In genomic region chr14:95370076-95370475, GRCh38 we compare ENCODE assay signal across 20 cellular contexts.
"Had no signal": no experiment of that assay in that cellular context is flagged by ENCODE, and none has a peak within 500 bp of the region (broad histone marks: within the 10 kb centered on the region; RNA-seq: fewer than 3 reads in every experiment).

No MANE protein-coding gene starts in this region.

- H3K27ac Mint-ChIP-seq: effector memory CD8-positive, alpha-beta T cell; naive thymus-derived CD4-positive, alpha-beta T cell; nephron progenitor cell; stimulated activated effector memory CD8-positive, alpha-beta T cell treated with anti-CD3 and anti-CD28 coated beads, Interleukin-12 subunit alpha, Interleukin-12 subunit beta, amount 100 ng/mL, for 72 hours had no signal

- H3K9me3 ChIP-seq: esophagus squamous epithelium, gastroesophageal sphincter, psoas muscle, right lobe of liver, suprapubic skin, tibial artery, upper lobe of right lung had no signal

- H3K27me3 ChIP-seq: right lobe of liver had no signal

- H3K9me3 Mint-ChIP-seq: effector memory CD8-positive, alpha-beta T cell; nephron progenitor cell; stimulated activated effector memory CD8-positive, alpha-beta T cell treated with anti-CD3 and anti-CD28 coated beads, Interleukin-12 subunit alpha, Interleukin-12 subunit beta, amount 100 ng/mL, for 72 hours had no signal

- H3K4me1 Mint-ChIP-seq: naive thymus-derived CD4-positive, alpha-beta T cell; stimulated activated effector memory CD8-positive, alpha-beta T cell treated with anti-CD3 and anti-CD28 coated beads, Interleukin-12 subunit alpha, Interleukin-12 subunit beta, amount 100 ng/mL, for 72 hours had no signal

- DNase-seq: effector memory CD8-positive, alpha-beta T cell; esophagus squamous epithelium; foreskin fibroblast; glutamatergic neuron; kidney; left cardiac atrium; left ventricle myocardium superior; naive thymus-derived CD4-positive, alpha-beta T cell; nephron progenitor cell; psoas muscle; retina; right lobe of liver; stimulated activated CD4-positive, alpha-beta T cell treated with anti-CD3 and anti-CD28 coated beads, Interleukin-4, amount 100 ng/mL, for 1 hour; stimulated activated CD8-positive, alpha-beta memory T cell treated with anti-CD3 and anti-CD28 coated beads, Interleukin-4, amount 100 ng/mL, for 48 hours; stimulated activated naive CD8-positive, alpha-beta T cell treated with anti-CD3 and anti-CD28 coated beads, Interleukin-15, Interleukin-2, amounts not matched to agents 100 U/mL and 50 U/mL, for 24 hours; tibial artery; upper lobe of right lung had no signal

- H3K27ac ChIP-seq: esophagus squamous epithelium, gastroesophageal sphincter, psoas muscle, right lobe of liver, suprapubic skin, tibial artery, upper lobe of right lung had no signal

- H3K4me3 ChIP-seq: esophagus squamous epithelium, gastroesophageal sphincter, psoas muscle, right lobe of liver, suprapubic skin, tibial artery, upper lobe of right lung had no signal

- H3K4me3 Mint-ChIP-seq: effector memory CD8-positive, alpha-beta T cell; naive thymus-derived CD4-positive, alpha-beta T cell; nephron progenitor cell; stimulated activated effector memory CD8-positive, alpha-beta T cell treated with anti-CD3 and anti-CD28 coated beads, Interleukin-12 subunit alpha, Interleukin-12 subunit beta, amount 100 ng/mL, for 72 hours had no signal

- H3K4me1 ChIP-seq: gastroesophageal sphincter, psoas muscle, suprapubic skin, tibial artery had no signal

- H3K36me3 ChIP-seq: esophagus squamous epithelium, gastroesophageal sphincter, right lobe of liver, suprapubic skin, tibial artery, upper lobe of right lung had no signal

- ATAC-seq: effector memory CD8-positive, alpha-beta T cell; gastroesophageal sphincter; left cardiac atrium; left ventricle myocardium superior; naive thymus-derived CD4-positive, alpha-beta T cell; psoas muscle; right lobe of liver; stimulated activated effector memory CD8-positive, alpha-beta T cell treated with anti-CD3 and anti-CD28 coated beads, Interleukin-12 subunit alpha, Interleukin-12 subunit beta, amount 100 ng/mL, for 72 hours; stimulated activated naive CD8-positive, alpha-beta T cell treated with anti-CD3 and anti-CD28 coated beads, Interleukin-15, Interleukin-2, amounts not matched to agents 100 U/mL and 50 U/mL, for 24 hours; upper lobe of right lung had no signal

- H3K36me3 Mint-ChIP-seq: naive thymus-derived CD4-positive, alpha-beta T cell; stimulated activated effector memory CD8-positive, alpha-beta T cell treated with anti-CD3 and anti-CD28 coated beads, Interleukin-12 subunit alpha, Interleukin-12 subunit beta, amount 100 ng/mL, for 72 hours had no signal
